ENCODE assay signal across 22 cellular contexts in the genomic region with DNA sequence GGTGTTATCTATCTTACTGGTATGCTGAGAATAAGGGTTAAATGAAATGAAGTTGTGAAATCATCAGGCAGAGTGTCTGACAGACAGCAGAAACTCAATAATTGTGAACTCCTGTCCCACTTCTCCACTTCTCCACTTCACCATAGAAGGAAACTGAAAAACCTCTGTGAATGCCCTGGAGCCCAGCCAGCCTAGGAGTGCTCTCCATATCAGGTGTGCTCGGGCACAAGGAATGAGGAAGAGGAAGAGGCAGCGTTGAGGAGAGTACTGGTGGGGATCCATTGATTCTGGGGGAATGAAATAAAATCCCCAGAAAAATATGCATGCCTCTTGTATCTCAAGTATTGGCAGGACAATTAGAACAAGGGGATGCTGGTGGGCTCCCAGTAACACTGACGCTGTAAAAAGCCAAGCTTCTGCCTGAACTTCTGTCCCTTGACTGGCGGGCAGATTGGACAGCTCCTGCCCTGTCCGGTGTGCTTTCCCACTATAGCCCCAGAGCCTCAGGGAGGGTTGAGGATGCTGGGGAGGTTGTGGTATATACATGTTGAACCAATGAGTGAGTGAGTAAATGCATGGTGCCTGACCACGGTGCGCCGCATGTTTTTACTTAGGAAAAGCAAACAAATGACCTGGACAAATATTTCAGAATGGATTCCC. TPM values are rescaled to one million over a fixed set of nuclear protein-coding genes. Genes with fewer than 3 reads are reported as not detected.
A peak's percentile ranks its signal among the peaks of the same experiment; 100 is the strongest.
DNase-seq lines count a peak whose midpoint lies in the region; ATAC-seq and TF ChIP-seq lines count a peak whose summit lies in the region.
"Had no signal": no experiment of that assay in that cellular context is flagged by ENCODE, and none has a peak within 500 bp of the region (broad histone marks: within the 10 kb centered on the region; RNA-seq: fewer than 3 reads in every experiment).

No MANE protein-coding gene starts in this region.

- DNase-seq in DMS153 (lab: John Stamatoyannopoulos, UW) (peak; percentile 42), DMS153 treated with DMSO at 0.1 percent for 48 hours (lab: John Stamatoyannopoulos, UW; ENCODE audit: unreplicated experiment) (no peak), NCI-H2196 (lab: John Stamatoyannopoulos, UW; ENCODE audit: unreplicated experiment) (peak; percentile 34), kidney tubule cell (ENCODE audit: low spot score) (peak; percentile 47), transverse colon (peak; percentile 65), HuH-7 (ENCODE audit: low spot score) (no peak), glomerular visceral epithelial cell (ENCODE audit: extremely low spot score) (no peak)
- DNase-seq: activated CD4-positive, alpha-beta T cell treated with anti-CD3 and anti-CD28 coated beads, Interleukin-2, amount 50 U/mL, for 48 hours; activated naive CD4-positive, alpha-beta T cell; activated T-cell treated with anti-CD3 and anti-CD28 coated beads for 4 hours; central memory CD4-positive, alpha-beta T cell; gastrocnemius medialis; GDM1; H7; Kasumi-1; NCI-H345; retina; T-helper 1 cell had no signal

- H3K4me3 ChIP-seq in transverse colon: no peak overlapping the region
- H3K4me3 ChIP-seq: gastrocnemius medialis, suprapubic skin had no signal

- no peak for TF ChIP-seq POLR2A in transverse colon (IDR thresholded peaks at IDR 0.05)

- intact Hi-C loops in transverse colon (cut with DNase I; ENCODE audit: low total_unique reads): no loop called here

- H3K27me3 ChIP-seq in transverse colon: no peaks in the 10 kb centered on the region
- H3K27me3 ChIP-seq: gastrocnemius medialis had no signal

- H3K4me1 ChIP-seq in transverse colon: peaks cover 0 to 5% (median 2%) of the 10 kb centered on the region in 4 donors
- H3K4me1 ChIP-seq: suprapubic skin had no signal

- no peak for ATAC-seq in HG03521 (IDR thresholded peaks at IDR 0.05; ENCODE audit: unreplicated experiment)
- ATAC-seq: gastrocnemius medialis had no signal

- no peak overlapping the region for H3K27ac ChIP-seq in transverse colon
- H3K27ac ChIP-seq: 22Rv1, gastrocnemius medialis, suprapubic skin had no signal

- no peaks in the 10 kb centered on the region for H3K9me3 ChIP-seq in transverse colon
- H3K9me3 ChIP-seq: gastrocnemius medialis, suprapubic skin had no signal

- in situ Hi-C loops in transverse colon (cut with MboI; ENCODE audit: low pct_ligation_motif_present in 1 of 4, low pct_unique_long_range_greater_than_20kb in 1 of 4, low sequenced_read_pairs in 3 of 4): no loop called here

- no peaks in the 10 kb centered on the region for H3K36me3 ChIP-seq in transverse colon
- H3K36me3 ChIP-seq: gastrocnemius medialis, suprapubic skin had no signal

- no peak for TF ChIP-seq EP300 in transverse colon (IDR thresholded peaks at IDR 0.05; ENCODE audit: low read depth)

- WGBS in transverse colon (ENCODE audit: low coverage in 1 of 2), 2 donors: 64 to 85% methylated on average over 4 to 8 of the region's 8 CpGs

- TF ChIP-seq CTCF in transverse colon (IDR thresholded peaks at IDR 0.05): no peak

RNA-seq across cellular contexts. Expression of a gene that starts 47.7 kb away (rescaled TPM):
- total RNA-seq in transverse colon: under 1 TPM in 3 of 4 donors, not detected in 1; 0.20 to 0.48 (median 0.27) TPM
- total RNA-seq: B cell had no signal

Comparison
In these comparisons a context has a peak if more than half of its experiments do, and no peak if none do; other contexts are left out.
1. DNase-seq: peak in DMS153 (single experiment), NCI-H2196 (single experiment), kidney tubule cell (single experiment) and transverse colon (single experiment); none in DMS153 treated with DMSO at 0.1 percent for 48 hours (single experiment), HuH-7 (single experiment) and glomerular visceral epithelial cell (single experiment).